In genomic region chr21:36437745-36438128, GRCh38 we compare ENCODE assay signal across 1 cellular context.
TF ChIP-seq lines count a peak whose summit lies in the region.

No MANE protein-coding gene starts in this region.

TF ChIP-seq in WTC11, 78 proteins besides CTCF, POLR2A, EP300 and RAD21 (continued from another document):
- TF ChIP-seq PRDM15 (CRISPR knock-in tag; IDR thresholded peaks at IDR 0.05) = no peak
- TF ChIP-seq ZNF138 (CRISPR knock-in tag; conservative IDR thresholded peaks at IDR 0.05) = no peak
- TF ChIP-seq ZNF317 (CRISPR knock-in tag; IDR thresholded peaks at IDR 0.05; ENCODE audit: borderline replicate concordance, low read depth) = no peak
- TF ChIP-seq ZNF423 (CRISPR knock-in tag; IDR thresholded peaks at IDR 0.05) = no peak
- TF ChIP-seq KAT7 (CRISPR knock-in tag; IDR thresholded peaks at IDR 0.05; ENCODE audit: borderline replicate concordance) = no peak
- TF ChIP-seq SMAD3 (CRISPR knock-in tag; IDR thresholded peaks at IDR 0.05; ENCODE audit: borderline replicate concordance) = no peak
- TF ChIP-seq USF1 (CRISPR knock-in tag; IDR thresholded peaks at IDR 0.05) = no peak
- TF ChIP-seq GRHL2 (CRISPR knock-in tag; IDR thresholded peaks at IDR 0.05; ENCODE audit: insufficient replicate concordance, severe bottlenecking) = no peak
- no peak for TF ChIP-seq ZNF263 (CRISPR knock-in tag; IDR thresholded peaks at IDR 0.05; ENCODE audit: low read depth)
